In genomic region chr2:100136310-100136709, GRCh38 we compare ENCODE assay signal across 16 cellular contexts. TPM values are rescaled to one million over a fixed set of nuclear protein-coding genes. Genes with fewer than 3 reads are reported as not detected.
DNase-seq lines count a peak whose midpoint lies in the region; ATAC-seq and TF ChIP-seq lines count a peak whose summit lies in the region.
"Had no signal": no experiment of that assay in that cellular context is flagged by ENCODE, and none has a peak within 500 bp of the region (broad histone marks: within the 10 kb centered on the region; RNA-seq: fewer than 3 reads in every experiment).

No MANE protein-coding gene starts in this region.

- DNase-seq in GM12865 (ENCODE audit: low read depth) (peak; percentile 73), OCI-M1 (lab: John Stamatoyannopoulos, UW) (peak; percentile 12), hypothalamus (lab: John Stamatoyannopoulos, UW) (no peak), H7 (no peak)
- DNase-seq in natural killer cell treated with Interleukin-12 subunit alpha and Interleukin-12 subunit beta and Interleukin-15 and Interleukin-18, amount 100 ng/mL, for 72 hours (ENCODE audit: low spot score), result no peak
- DNase-seq: heart left ventricle, kidney, NCI-H1694, NCI-H446, SK-N-SH had no signal

- H3K27ac ChIP-seq in BLaER1 treated with 17β-estradiol and CSF1 and Interleukin-3, amounts not matched to agents 10 nM and 100 nM, result no peak overlapping the region; a peak in 1 of 22 replicates
- H3K27ac ChIP-seq: breast epithelium, heart left ventricle had no signal

- H3K36me3 Mint-ChIP-seq in natural killer cell treated with Interleukin-12 subunit alpha and Interleukin-12 subunit beta and Interleukin-15 and Interleukin-18, amount 100 ng/mL, for 72 hours, result no peaks in the 10 kb centered on the region
- H3K36me3 Mint-ChIP-seq: activated naive CD8-positive, alpha-beta T cell had no signal

- no peak overlapping the region for H3K27ac Mint-ChIP-seq in natural killer cell treated with Interleukin-12 subunit alpha and Interleukin-12 subunit beta and Interleukin-15 and Interleukin-18, amount 100 ng/mL, for 72 hours
- H3K27ac Mint-ChIP-seq: activated naive CD8-positive, alpha-beta T cell; memory B cell had no signal

- peak; percentile 67 for ATAC-seq in HG02759 (IDR thresholded peaks at IDR 0.05; ENCODE audit: unreplicated experiment)
- no peak for ATAC-seq in natural killer cell treated with Interleukin-12 subunit alpha and Interleukin-12 subunit beta and Interleukin-15 and Interleukin-18, amount 100 ng/mL, for 72 hours
- ATAC-seq: heart left ventricle had no signal

- H3K4me2 ChIP-seq in BLaER1 treated with 17β-estradiol and CSF1 and Interleukin-3, amounts not matched to agents 10 nM and 100 nM, result peak overlapping the region; percentile 14 to 80 (median 49)
- H3K4me2 ChIP-seq: SK-N-SH had no signal

- H3K4me1 Mint-ChIP-seq in natural killer cell treated with Interleukin-12 subunit alpha and Interleukin-12 subunit beta and Interleukin-15 and Interleukin-18, amount 100 ng/mL, for 72 hours (ENCODE audit: low read depth in 2 of 2), result no peaks in the 10 kb centered on the region

- H3K9ac ChIP-seq in BLaER1 treated with 17β-estradiol and CSF1 and Interleukin-3, amounts not matched to agents 10 nM and 100 nM, result no peak overlapping the region
- H3K9ac ChIP-seq: SK-N-SH had no signal

- H3K36me3 ChIP-seq in BLaER1 treated with 17β-estradiol and CSF1 and Interleukin-3, amounts not matched to agents 10 nM and 100 nM, result peaks cover 0 to 38% (median 0%) of the 10 kb centered on the region in 11 experiments; a peak in 9 of 22 replicates
- H3K36me3 ChIP-seq in H7 (replicated peaks; ENCODE audit: control insufficient read depth, insufficient read depth, low read length), result no peaks in the 10 kb centered on the region
- H3K36me3 ChIP-seq: breast epithelium, heart left ventricle had no signal

- H4K20me1 ChIP-seq in BLaER1 treated with 17β-estradiol and CSF1 and Interleukin-3, amounts not matched to agents 10 nM and 100 nM, result peaks cover 0 to 27% (median 0%) of the 10 kb centered on the region in 11 experiments; a peak in 9 of 22 replicates

- peaks cover 63 to 71% (median 66%) of the 10 kb centered on the region in 10 experiments for H3K4me1 ChIP-seq in BLaER1 treated with 17β-estradiol and CSF1 and Interleukin-3, amounts not matched to agents 10 nM and 100 nM
- H3K4me1 ChIP-seq: breast epithelium, heart left ventricle had no signal

- H3K9me3 ChIP-seq in BLaER1 treated with 17β-estradiol and CSF1 and Interleukin-3, amounts not matched to agents 10 nM and 100 nM (replicated peaks in 1 of 11), result peaks cover 0 to 11% (median 6%) of the 10 kb centered on the region in 11 experiments; a peak in 5 of 22 replicates
- H3K9me3 ChIP-seq: breast epithelium, heart left ventricle, SK-N-SH had no signal

- H3K27me3 ChIP-seq in BLaER1 treated with 17β-estradiol and CSF1 and Interleukin-3, amounts not matched to agents 10 nM and 100 nM, result no peaks in the 10 kb centered on the region
- H3K27me3 ChIP-seq in H7 (ENCODE audit: control insufficient read depth, insufficient read depth, low read length), result peaks cover 1% of the 10 kb centered on the region; the same call in 1 of the 2 replicates
- H3K27me3 ChIP-seq: breast epithelium, heart left ventricle had no signal

- peaks cover 16 to 19% of the 10 kb centered on the region in 2 donors for H3K27me3 Mint-ChIP-seq in natural killer cell treated with Interleukin-12 subunit alpha and Interleukin-12 subunit beta and Interleukin-15 and Interleukin-18, amount 100 ng/mL, for 72 hours
- H3K27me3 Mint-ChIP-seq: activated naive CD8-positive, alpha-beta T cell; memory B cell had no signal

- H3K4me3 ChIP-seq in BLaER1 treated with 17β-estradiol and CSF1 and Interleukin-3, amounts not matched to agents 10 nM and 100 nM, result no peak overlapping the region
- H3K4me3 ChIP-seq in GM12865 (ENCODE audit: low read depth, low read length), result no peak overlapping the region
- no peak overlapping the region for H3K4me3 ChIP-seq in H7 (ENCODE audit: insufficient read depth, low read depth, low read length)
- H3K4me3 ChIP-seq: breast epithelium, heart left ventricle had no signal

- no peak overlapping the region for H3K4me3 Mint-ChIP-seq in natural killer cell treated with Interleukin-12 subunit alpha and Interleukin-12 subunit beta and Interleukin-15 and Interleukin-18, amount 100 ng/mL, for 72 hours
- H3K4me3 Mint-ChIP-seq: activated naive CD8-positive, alpha-beta T cell; memory B cell had no signal

- TF ChIP-seq CTCF in GM12865 (IDR thresholded peaks at IDR 0.05; ENCODE audit: insufficient read depth, low read depth, low read length, missing control alignments), result no peak

- H3K9me3 Mint-ChIP-seq in natural killer cell treated with Interleukin-12 subunit alpha and Interleukin-12 subunit beta and Interleukin-15 and Interleukin-18, amount 100 ng/mL, for 72 hours, result no peaks in the 10 kb centered on the region
- H3K9me3 Mint-ChIP-seq: memory B cell had no signal

RNA-seq across cellular contexts. Expression of gene AFF3, which starts 6.1 kb away (rescaled TPM):
- total RNA-seq in natural killer cell treated with Interleukin-12 subunit alpha and Interleukin-12 subunit beta and Interleukin-15 and Interleukin-18, amount 100 ng/mL, for 72 hours, result 1 to 10 TPM in 1 of 2 donors, not detected in 1; 1.5 TPM
- total RNA-seq in H7 (2014; rRNA removed; shearing (Covaris generic)), result 0.07 and 0.37 TPM in 2 replicates
- total RNA-seq: pulmonary artery endothelial cell had no signal

Comparison
In these comparisons a context has a peak if more than half of its experiments do, and no peak if none do; other contexts are left out.
1. DNase-seq: peak in GM12865 (single experiment) and OCI-M1 (single experiment); none in natural killer cell treated with Interleukin-12 subunit alpha and Interleukin-12 subunit beta and Interleukin-15 and Interleukin-18, amount 100 ng/mL, for 72 hours (single experiment), hypothalamus (0 of 51) and H7 (single experiment).